Comparison of ENCODE assay signal across 8 cellular contexts in genomic region chr9:137029058-137029922, GRCh38. TPM values are rescaled to one million over a fixed set of nuclear protein-coding genes. Genes with fewer than 3 reads are reported as not detected.
DNase-seq lines count a peak whose midpoint lies in the region; ATAC-seq and TF ChIP-seq lines count a peak whose summit lies in the region.

No MANE protein-coding gene starts in this region.

- peaks cover 37% of the 10 kb centered on the region for H3K4me1 Mint-ChIP-seq in activated CD4-positive, alpha-beta T cell treated with anti-CD3 and anti-CD28 coated beads, Interleukin-2, amount 10 ng/mL, durations not matched to agents 24 days and 14 days

- intact Hi-C loops in activated CD4-positive, alpha-beta T cell treated with anti-CD3 and anti-CD28 coated beads, Interleukin-2, amount 10 ng/mL, durations not matched to agents 24 days and 14 days (cut with micrococcal nuclease): loop anchor here (2.0 kb wide), 1 partner anchor 36 kb away; no protein-coding TSS in a partner anchor

- no peaks in the 10 kb centered on the region for H3K36me3 Mint-ChIP-seq in activated CD4-positive, alpha-beta T cell treated with anti-CD3 and anti-CD28 coated beads, Interleukin-2, amount 10 ng/mL, durations not matched to agents 24 days and 14 days (ENCODE audit: low read depth)

- no peaks in the 10 kb centered on the region for H3K9me3 Mint-ChIP-seq in activated CD4-positive, alpha-beta T cell treated with anti-CD3 and anti-CD28 coated beads, Interleukin-2, amount 10 ng/mL, durations not matched to agents 24 days and 14 days

- in situ Hi-C loops in GM18951 (cut with MboI; ENCODE audit: low sequenced_read_pairs, unreplicated experiment): loop anchor here (25.0 kb wide), 1 partner anchor 242 kb away; the partner anchor contains the start of genes CCDC183 and TMEM141

- no peak for ATAC-seq in GM18520 (IDR thresholded peaks at IDR 0.05; ENCODE audit: unreplicated experiment)

- TF ChIP-seq CTCF in AG10803 (conservative IDR thresholded peaks at IDR 0.05; ENCODE audit: low read length): peak; percentile 81

- TF ChIP-seq POLR2A in GM18951 (IDR thresholded peaks at IDR 0.05; ENCODE audit: extremely low read depth, insufficient read depth, insufficient read length): peak; percentile 8

- peak overlapping the region; percentile 67 for H3K27ac Mint-ChIP-seq in activated CD4-positive, alpha-beta T cell treated with anti-CD3 and anti-CD28 coated beads, Interleukin-2, amount 10 ng/mL, durations not matched to agents 24 days and 14 days

- DNase-seq in AG10803 (ENCODE audit: low read depth): peak; percentile 32
- peak; percentile 73 for DNase-seq in NCI-H2196 (lab: John Stamatoyannopoulos, UW; ENCODE audit: unreplicated experiment)
- peak; percentile 92 for DNase-seq in activated CD4-positive, alpha-beta T cell treated with anti-CD3 and anti-CD28 coated beads, Interleukin-2, amount 10 ng/mL, durations not matched to agents 24 days and 14 days
- DNase-seq in dermis microvascular lymphatic vessel endothelial cell (ENCODE audit: low read depth in 2 of 2): peak; percentile 23 to 56
- DNase-seq in lung microvascular endothelial cell (ENCODE audit: low read depth in 2 of 2): peak; percentile 56 to 67
- DNase-seq in stimulated activated CD4-positive, alpha-beta T cell treated with anti-CD3 and anti-CD28 coated beads, TNF-alpha, amount 100 ng/mL, for 4 hours (ENCODE audit: low read depth in 3 of 3): peak; percentile 41 to 62 (median 50)

- H3K4me3 Mint-ChIP-seq in activated CD4-positive, alpha-beta T cell treated with anti-CD3 and anti-CD28 coated beads, Interleukin-2, amount 10 ng/mL, durations not matched to agents 24 days and 14 days: peak overlapping the region; percentile 77

- H3K27me3 Mint-ChIP-seq in activated CD4-positive, alpha-beta T cell treated with anti-CD3 and anti-CD28 coated beads, Interleukin-2, amount 10 ng/mL, durations not matched to agents 24 days and 14 days: peaks cover 3% of the 10 kb centered on the region

- H3K4me3 ChIP-seq in AG10803 (ENCODE audit: low read length): peak overlapping the region; percentile 57

RNA-seq across cellular contexts. Expression of gene ABCA2, which starts 1.3 kb away (rescaled TPM):
- total RNA-seq in activated CD4-positive, alpha-beta T cell treated with anti-CD3 and anti-CD28 coated beads, Interleukin-2, amount 10 ng/mL, durations not matched to agents 24 days and 14 days: 25.0 and 25.9 TPM in 2 replicates
- 4.5 and 9.9 TPM in 2 replicates for total RNA-seq in dermis microvascular lymphatic vessel endothelial cell
- 4.0 and 5.0 TPM in 2 replicates for total RNA-seq in lung microvascular endothelial cell

RNA-seq across cellular contexts. Expression of gene FUT7, which starts 2.6 kb away (rescaled TPM):
- total RNA-seq in activated CD4-positive, alpha-beta T cell treated with anti-CD3 and anti-CD28 coated beads, Interleukin-2, amount 10 ng/mL, durations not matched to agents 24 days and 14 days: 0.09 TPM in 1 of 2 replicates, not detected in the other
- not detected in 2 replicates for total RNA-seq in dermis microvascular lymphatic vessel endothelial cell
- not detected in 2 replicates for total RNA-seq in lung microvascular endothelial cell

RNA-seq across cellular contexts. Expression of gene NPDC1, which starts 16.7 kb away (rescaled TPM):
- 58.1 and 59.4 TPM in 2 replicates for total RNA-seq in activated CD4-positive, alpha-beta T cell treated with anti-CD3 and anti-CD28 coated beads, Interleukin-2, amount 10 ng/mL, durations not matched to agents 24 days and 14 days
- 10.0 and 14.4 TPM in 2 replicates for total RNA-seq in dermis microvascular lymphatic vessel endothelial cell
- total RNA-seq in lung microvascular endothelial cell: 6.2 and 10.5 TPM in 2 replicates

RNA-seq across cellular contexts. Expression of gene ENTPD2, which starts 24.6 kb away (rescaled TPM):
- total RNA-seq in activated CD4-positive, alpha-beta T cell treated with anti-CD3 and anti-CD28 coated beads, Interleukin-2, amount 10 ng/mL, durations not matched to agents 24 days and 14 days: 0.21 TPM in 1 of 2 replicates, not detected in the other
- total RNA-seq in dermis microvascular lymphatic vessel endothelial cell (not detected in 2 replicates), lung microvascular endothelial cell (not detected in 2 replicates)

RNA-seq across cellular contexts. Expression of gene CLIC3, which starts 32.9 kb away (rescaled TPM):
- not detected in 2 replicates for total RNA-seq in activated CD4-positive, alpha-beta T cell treated with anti-CD3 and anti-CD28 coated beads, Interleukin-2, amount 10 ng/mL, durations not matched to agents 24 days and 14 days
- total RNA-seq in dermis microvascular lymphatic vessel endothelial cell (not detected in 2 replicates), lung microvascular endothelial cell (0.22 TPM in 1 of 2 replicates, not detected in the other)

Comparison
In these comparisons a context has a peak if more than half of its experiments do, and no peak if none do; other contexts are left out.
1. DNase-seq: peak in every context shown above with its lines; median percentile 92 in activated CD4-positive, alpha-beta T cell treated with anti-CD3 and anti-CD28 coated beads, Interleukin-2, amount 10 ng/mL, durations not matched to agents 24 days and 14 days; 73 in NCI-H2196; 62 in lung microvascular endothelial cell; 50 in stimulated activated CD4-positive, alpha-beta T cell treated with anti-CD3 and anti-CD28 coated beads, TNF-alpha, amount 100 ng/mL, for 4 hours; 40 in dermis microvascular lymphatic vessel endothelial cell; 32 in AG10803.